Comparison of ENCODE assay signal across 23 cellular contexts in the genomic region with DNA sequence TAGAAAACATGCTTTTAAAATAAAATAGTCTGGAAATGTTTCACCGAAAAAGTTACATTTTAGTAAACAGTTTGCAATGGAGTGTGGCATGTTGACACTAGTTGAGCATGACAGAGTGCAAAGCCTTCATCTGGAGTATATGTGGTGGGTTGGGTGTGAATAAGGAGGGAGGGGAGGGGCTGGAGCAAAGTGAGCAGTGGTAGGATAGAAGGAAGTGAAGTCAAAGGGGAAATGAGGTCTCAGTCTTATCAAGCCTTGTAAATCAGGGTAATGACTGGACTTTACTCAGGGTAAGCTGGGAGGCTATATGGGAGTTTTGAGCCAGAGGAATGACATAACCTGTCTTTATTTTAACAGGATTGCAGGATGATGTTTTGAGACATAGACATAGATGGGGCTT.
"Had no signal": no experiment of that assay in that cellular context is flagged by ENCODE, and none has a peak within 500 bp of the region (broad histone marks: within the 10 kb centered on the region; RNA-seq: fewer than 3 reads in every experiment).

No MANE protein-coding gene starts in this region.

- H3K9me3 ChIP-seq: body of pancreas, esophagus squamous epithelium, gastroesophageal sphincter, stomach, suprapubic skin, uterus had no signal

- H3K27ac Mint-ChIP-seq: activated CD8-positive, alpha-beta T cell treated with anti-CD3 and anti-CD28 coated beads, Interleukin-2, amount 10 ng/mL, durations not matched to agents 7 days and 5 days; activated naive CD4-positive, alpha-beta T cell treated with anti-CD3 and anti-CD28 coated beads, Interleukin-2, amount 50 U/mL, for 24 hours; activated T-helper 1 cell treated with anti-CD3 and anti-CD28 coated beads, Interleukin-12 subunit alpha, Interleukin-12 subunit beta, Interleukin-2, Interleukin-4 antibody, amounts not matched to agents 30 ng/mL and 10 ng/mL and 1 ng/mL, durations not matched to agents 14 hours and 24 hours and 36 hours; effector memory CD8-positive, alpha-beta T cell; memory B cell; stimulated activated memory B cell treated with anti-CD40 and anti-IgM and Interleukin-4, amounts not matched to agents 10 μg/mL and 1 μg/mL and 100 μg/mL, for 72 hours; T-helper 17 cell had no signal

- H3K4me3 ChIP-seq: body of pancreas, dorsolateral prefrontal cortex, esophagus squamous epithelium, gastroesophageal sphincter, smooth muscle cell, stomach, suprapubic skin, uterus had no signal

- H3K4me1 Mint-ChIP-seq: activated naive CD4-positive, alpha-beta T cell treated with anti-CD3 and anti-CD28 coated beads, Interleukin-2, amount 50 U/mL, for 24 hours; memory B cell; stimulated activated memory B cell treated with anti-CD40 and anti-IgM and Interleukin-4, amounts not matched to agents 10 μg/mL and 1 μg/mL and 100 μg/mL, for 72 hours; T-helper 17 cell had no signal

- ATAC-seq: activated CD8-positive, alpha-beta T cell treated with anti-CD3 and anti-CD28 coated beads, Interleukin-2, amount 10 ng/mL, durations not matched to agents 7 days and 5 days; body of pancreas; effector memory CD8-positive, alpha-beta T cell; gastroesophageal sphincter; sciatic nerve; stimulated activated memory B cell treated with anti-CD40 and anti-IgM and Interleukin-4, amounts not matched to agents 10 μg/mL and 1 μg/mL and 100 μg/mL, for 72 hours; T-helper 17 cell had no signal

- H3K27ac ChIP-seq: body of pancreas, dorsolateral prefrontal cortex, esophagus squamous epithelium, gastroesophageal sphincter, stomach, suprapubic skin, uterus had no signal

- DNase-seq: activated CD4-positive, alpha-beta T cell treated with anti-CD3 and anti-CD28 coated beads, Interleukin-2, amount 50 U/mL, for 1 hour; activated CD4-positive, CD25-positive, alpha-beta regulatory T cell treated with anti-CD3 and anti-CD28 coated beads, Interleukin-2, amount 50 U/mL, for 72 hours; activated CD8-positive, alpha-beta T cell treated with anti-CD3 and anti-CD28 coated beads, Interleukin-2, amount 10 ng/mL, durations not matched to agents 7 days and 5 days; activated gamma-delta T cell treated with Interleukin-2 at 50 U/mL for 16 hours; anterior cingulate cortex; body of pancreas; dorsolateral prefrontal cortex; effector memory CD8-positive, alpha-beta T cell; esophagus squamous epithelium; head of caudate nucleus; stimulated activated CD4-positive, alpha-beta T cell treated with anti-CD3 and anti-CD28 coated beads, Interleukin-15, amount 100 ng/mL, for 24 hours; stomach; T-helper 17 cell; trophoblast cell; uterus had no signal

- H3K4me2 ChIP-seq: smooth muscle cell had no signal

- H3K36me3 ChIP-seq: esophagus squamous epithelium, gastroesophageal sphincter, stomach, suprapubic skin, uterus had no signal

- H3K27me3 Mint-ChIP-seq: activated naive CD4-positive, alpha-beta T cell treated with anti-CD3 and anti-CD28 coated beads, Interleukin-2, amount 50 U/mL, for 24 hours; effector memory CD8-positive, alpha-beta T cell; memory B cell; stimulated activated memory B cell treated with anti-CD40 and anti-IgM and Interleukin-4, amounts not matched to agents 10 μg/mL and 1 μg/mL and 100 μg/mL, for 72 hours; T-helper 17 cell had no signal

- H3K36me3 Mint-ChIP-seq: activated naive CD4-positive, alpha-beta T cell treated with anti-CD3 and anti-CD28 coated beads, Interleukin-2, amount 50 U/mL, for 24 hours; memory B cell; stimulated activated memory B cell treated with anti-CD40 and anti-IgM and Interleukin-4, amounts not matched to agents 10 μg/mL and 1 μg/mL and 100 μg/mL, for 72 hours had no signal

- H3K4me1 ChIP-seq: body of pancreas, esophagus squamous epithelium, gastroesophageal sphincter, stomach, suprapubic skin, uterus had no signal

- H3K4me3 Mint-ChIP-seq: activated CD8-positive, alpha-beta T cell treated with anti-CD3 and anti-CD28 coated beads, Interleukin-2, amount 10 ng/mL, durations not matched to agents 7 days and 5 days; activated naive CD4-positive, alpha-beta T cell treated with anti-CD3 and anti-CD28 coated beads, Interleukin-2, amount 50 U/mL, for 24 hours; activated T-helper 1 cell treated with anti-CD3 and anti-CD28 coated beads, Interleukin-12 subunit alpha, Interleukin-12 subunit beta, Interleukin-2, Interleukin-4 antibody, amounts not matched to agents 30 ng/mL and 10 ng/mL and 1 ng/mL, durations not matched to agents 14 hours and 24 hours and 36 hours; effector memory CD8-positive, alpha-beta T cell; memory B cell; stimulated activated memory B cell treated with anti-CD40 and anti-IgM and Interleukin-4, amounts not matched to agents 10 μg/mL and 1 μg/mL and 100 μg/mL, for 72 hours; T-helper 17 cell had no signal

- H3K27me3 ChIP-seq: body of pancreas, dorsolateral prefrontal cortex, esophagus squamous epithelium, gastroesophageal sphincter, stomach, suprapubic skin, uterus had no signal
